In genomic region chrX:155767101-155767878, GRCh38 we compare ENCODE assay signal across 8 cellular contexts.
DNase-seq lines count a peak whose midpoint lies in the region; ATAC-seq and TF ChIP-seq lines count a peak whose summit lies in the region.

No MANE protein-coding gene starts in this region.

- intact Hi-C loops in CD14-positive monocyte (cut with micrococcal nuclease), result no loop called here
- intact Hi-C loops in colonic mucosa (cut with DNase I), result no loop called here

- H3K9me3 ChIP-seq in colonic mucosa, result no peaks in the 10 kb centered on the region

- H3K4me1 Mint-ChIP-seq in CD14-positive monocyte, result peaks cover 16% of the 10 kb centered on the region
- H3K4me1 Mint-ChIP-seq in T-helper 1 cell treated with Interleukin-12 subunit alpha and Interleukin-12 subunit beta and Interleukin-4 antibody, amounts not matched to agents 30 μg/mL and 1 μg/mL, for 36 hours (ENCODE audit: low read depth), result peaks cover 8% of the 10 kb centered on the region

- DNase-seq in CD14-positive monocyte (ENCODE audit: low spot score) (no peak), HT-29 (ENCODE audit: low spot score) (peak; percentile 51), colonic mucosa (peak; percentile 75), left lobe of liver (ENCODE audit: low spot score) (peak; percentile 40), NCI-H187 (lab: John Stamatoyannopoulos, UW) (no peak)
- peak in 2 of 3 experiments; percentile 1 to 12 for DNase-seq in stimulated activated CD4-positive, alpha-beta T cell treated with anti-CD3 and anti-CD28 coated beads, TNF-alpha, amount 100 ng/mL, for 24 hours (ENCODE audit: low read depth in 3 of 3)

- H3K36me3 ChIP-seq in colonic mucosa, result no peaks in the 10 kb centered on the region

- ATAC-seq in left lobe of liver (peak; percentile 85), GM18907 (IDR thresholded peaks at IDR 0.05; ENCODE audit: unreplicated experiment) (no peak)

- TF ChIP-seq CTCF in CD14-positive monocyte (IDR thresholded peaks at IDR 0.05) (no peak), colonic mucosa (IDR thresholded peaks at IDR 0.05) (no peak)

- peaks cover 0 to 2% (median 2%) of the 10 kb centered on the region in 3 donors for H3K27me3 Mint-ChIP-seq in CD14-positive monocyte (ENCODE audit: low read depth in 3 of 3)
- H3K27me3 Mint-ChIP-seq in T-helper 1 cell treated with Interleukin-12 subunit alpha and Interleukin-12 subunit beta and Interleukin-4 antibody, amounts not matched to agents 30 μg/mL and 1 μg/mL, for 36 hours (ENCODE audit: low read depth), result peaks cover 4% of the 10 kb centered on the region

- H3K4me3 ChIP-seq in colonic mucosa, result peak overlapping the region; percentile 22

- H3K27ac ChIP-seq in colonic mucosa, result peak overlapping the region; percentile 47

- H3K27me3 ChIP-seq in colonic mucosa, result no peaks in the 10 kb centered on the region

- H3K27ac Mint-ChIP-seq in CD14-positive monocyte, result peak overlapping the region in 3 of 7 donors; percentile 2 to 76 (median 74)
- H3K27ac Mint-ChIP-seq in T-helper 1 cell treated with Interleukin-12 subunit alpha and Interleukin-12 subunit beta and Interleukin-4 antibody, amounts not matched to agents 30 μg/mL and 1 μg/mL, for 36 hours, result no peak overlapping the region

- H3K4me1 ChIP-seq in colonic mucosa, result no peaks in the 10 kb centered on the region

- H3K36me3 Mint-ChIP-seq in CD14-positive monocyte, result no peaks in the 10 kb centered on the region
- H3K36me3 Mint-ChIP-seq in T-helper 1 cell treated with Interleukin-12 subunit alpha and Interleukin-12 subunit beta and Interleukin-4 antibody, amounts not matched to agents 30 μg/mL and 1 μg/mL, for 36 hours (ENCODE audit: low read depth), result no peaks in the 10 kb centered on the region

- H3K4me3 Mint-ChIP-seq in CD14-positive monocyte, result peak overlapping the region; percentile 66 to 76
- peak overlapping the region; percentile 82 for H3K4me3 Mint-ChIP-seq in T-helper 1 cell treated with Interleukin-12 subunit alpha and Interleukin-12 subunit beta and Interleukin-4 antibody, amounts not matched to agents 30 μg/mL and 1 μg/mL, for 36 hours

- H3K9ac ChIP-seq in colonic mucosa (ENCODE audit: low read depth in 2 of 2, low read length in 2 of 2), result peak overlapping the region in 1 of 2 donors; percentile 8

- H3K9me3 Mint-ChIP-seq in CD14-positive monocyte, result peaks cover 0 to 3% (median 0%) of the 10 kb centered on the region in 7 donors
- peaks cover 8% of the 10 kb centered on the region for H3K9me3 Mint-ChIP-seq in T-helper 1 cell treated with Interleukin-12 subunit alpha and Interleukin-12 subunit beta and Interleukin-4 antibody, amounts not matched to agents 30 μg/mL and 1 μg/mL, for 36 hours

Comparison
In these comparisons a context has a peak if more than half of its experiments do, and no peak if none do; other contexts are left out.
1. DNase-seq: peak in HT-29 (single experiment), colonic mucosa (single experiment), left lobe of liver (single experiment) and stimulated activated CD4-positive, alpha-beta T cell treated with anti-CD3 and anti-CD28 coated beads, TNF-alpha, amount 100 ng/mL, for 24 hours (2 of 3); none in CD14-positive monocyte (single experiment) and NCI-H187 (0 of 2).